In the genomic region with DNA sequence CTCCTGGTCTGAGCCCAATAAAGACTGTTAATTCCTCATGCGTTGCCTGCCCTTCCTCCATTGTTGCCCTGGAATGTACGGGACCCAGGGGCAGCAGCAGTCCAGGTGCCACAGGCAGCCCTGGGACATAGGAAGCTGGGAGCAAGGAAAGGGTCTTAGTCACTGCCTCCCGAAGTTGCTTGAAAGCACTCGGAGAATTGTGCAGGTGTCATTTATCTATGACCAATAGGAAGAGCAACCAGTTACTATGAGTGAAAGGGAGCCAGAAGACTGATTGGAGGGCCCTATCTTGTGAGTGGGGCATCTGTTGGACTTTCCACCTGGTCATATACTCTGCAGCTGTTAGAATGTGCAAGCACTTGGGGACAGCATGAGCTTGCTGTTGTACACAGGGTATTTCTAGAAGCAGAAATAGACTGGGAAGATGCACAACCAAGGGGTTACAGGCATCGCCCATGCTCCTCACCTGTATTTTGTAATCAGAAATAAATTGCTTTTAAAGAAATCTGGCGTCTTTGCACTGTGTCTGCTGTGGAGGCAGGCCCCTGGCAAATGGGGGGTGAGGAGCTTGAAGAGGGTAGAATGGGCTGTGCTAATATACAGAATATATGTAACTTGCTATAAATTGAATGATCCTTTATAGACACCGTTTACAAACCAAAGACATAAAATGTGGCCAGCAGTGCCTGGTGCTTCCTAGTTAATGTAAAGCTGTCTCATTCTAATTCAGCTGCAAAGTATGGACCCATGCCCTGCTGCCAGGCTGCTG, we compare ENCODE assay signal across 11 cellular contexts. TPM values are rescaled to one million over a fixed set of nuclear protein-coding genes. Genes with fewer than 3 reads are reported as not detected.
A peak's percentile ranks its signal among the peaks of the same experiment; 100 is the strongest.
DNase-seq lines count a peak whose midpoint lies in the region; ATAC-seq and TF ChIP-seq lines count a peak whose summit lies in the region.
"Had no signal": no experiment of that assay in that cellular context is flagged by ENCODE, and none has a peak within 500 bp of the region (broad histone marks: within the 10 kb centered on the region; RNA-seq: fewer than 3 reads in every experiment).

No MANE protein-coding gene starts in this region.

- H3K4me3 ChIP-seq in RWPE2 (ENCODE audit: severe bottlenecking) (no peak overlapping the region), uterus (no peak overlapping the region)
- H3K4me3 ChIP-seq: gastroesophageal sphincter, SJSA1 had no signal

- no peak overlapping the region for H3K4me3 Mint-ChIP-seq in stimulated activated naive CD8-positive, alpha-beta T cell treated with anti-CD3 and anti-CD28 coated beads, Interleukin-15, amount 100 ng/mL, for 72 hours
- peak overlapping the region; percentile 44 to 65 for H3K4me3 Mint-ChIP-seq in effector memory CD8-positive, alpha-beta T cell
- peak overlapping the region; percentile 43 for H3K4me3 Mint-ChIP-seq in type B pancreatic cell

- no peak for TF ChIP-seq CTCF in RWPE2 (IDR thresholded peaks at IDR 0.05; ENCODE audit: poor library complexity, severe bottlenecking)
- TF ChIP-seq CTCF in type B pancreatic cell (conservative IDR thresholded peaks at IDR 0.05), result no peak
- TF ChIP-seq CTCF in GM10266 (IDR thresholded peaks at IDR 0.05; ENCODE audit: control insufficient read depth, insufficient read depth, low read depth, missing control alignments), result no peak
- no peak for TF ChIP-seq CTCF in uterus (IDR thresholded peaks at IDR 0.05)

- no peak for ATAC-seq in stimulated activated naive CD8-positive, alpha-beta T cell treated with anti-CD3 and anti-CD28 coated beads, Interleukin-15, Interleukin-2, amounts not matched to agents 100 U/mL and 50 U/mL, for 24 hours
- ATAC-seq in stimulated activated naive CD8-positive, alpha-beta T cell treated with anti-CD3 and anti-CD28 coated beads, Interleukin-15, amount 100 ng/mL, for 72 hours, result no peak
- no peak; the same call in 2 of the 3 replicates for ATAC-seq in RWPE2 (ENCODE audit: low read depth)
- ATAC-seq in effector memory CD8-positive, alpha-beta T cell (replicated peaks), result no peak
- no peak for ATAC-seq in GM21367 (IDR thresholded peaks at IDR 0.05; ENCODE audit: unreplicated experiment)
- ATAC-seq: gastroesophageal sphincter had no signal

- TF ChIP-seq POLR2A in uterus (IDR thresholded peaks at IDR 0.05), result no peak

- H3K27me3 Mint-ChIP-seq in stimulated activated naive CD8-positive, alpha-beta T cell treated with anti-CD3 and anti-CD28 coated beads, Interleukin-15, amount 100 ng/mL, for 72 hours, result no peaks in the 10 kb centered on the region
- no peaks in the 10 kb centered on the region for H3K27me3 Mint-ChIP-seq in effector memory CD8-positive, alpha-beta T cell
- peaks cover 3% of the 10 kb centered on the region for H3K27me3 Mint-ChIP-seq in type B pancreatic cell

- H3K36me3 ChIP-seq in RWPE2 (ENCODE audit: low read depth), result peaks cover 65% of the 10 kb centered on the region
- H3K36me3 ChIP-seq in uterus, result no peaks in the 10 kb centered on the region

- H3K27ac ChIP-seq in RWPE2 (ENCODE audit: poor library complexity, severe bottlenecking) (peak overlapping the region; percentile 89), uterus (no peak overlapping the region)

- peak overlapping the region in 1 of 2 donors; percentile 96 for H3K27ac Mint-ChIP-seq in stimulated activated naive CD8-positive, alpha-beta T cell treated with anti-CD3 and anti-CD28 coated beads, Interleukin-15, amount 100 ng/mL, for 72 hours
- H3K27ac Mint-ChIP-seq in effector memory CD8-positive, alpha-beta T cell, result peak overlapping the region; percentile 91 to 98
- H3K27ac Mint-ChIP-seq in type B pancreatic cell, result peak overlapping the region; percentile 78

- intact Hi-C loops in uterus (cut with DNase I; ENCODE audit: low total_unique reads), result no loop called here

- H3K4me1 ChIP-seq in RWPE2 (ENCODE audit: insufficient read depth, poor library complexity, severe bottlenecking) (no peaks in the 10 kb centered on the region), uterus (peaks cover 9 to 23% of the 10 kb centered on the region in 2 donors)

- no peaks in the 10 kb centered on the region for H3K27me3 ChIP-seq in RWPE2 (ENCODE audit: insufficient read depth, poor library complexity, severe bottlenecking)
- H3K27me3 ChIP-seq in uterus, result no peaks in the 10 kb centered on the region
- H3K27me3 ChIP-seq: gastroesophageal sphincter, SJSA1 had no signal

- H3K9me3 Mint-ChIP-seq in stimulated activated naive CD8-positive, alpha-beta T cell treated with anti-CD3 and anti-CD28 coated beads, Interleukin-15, amount 100 ng/mL, for 72 hours, result no peaks in the 10 kb centered on the region
- H3K9me3 Mint-ChIP-seq in effector memory CD8-positive, alpha-beta T cell, result no peaks in the 10 kb centered on the region
- H3K9me3 Mint-ChIP-seq in type B pancreatic cell, result no peaks in the 10 kb centered on the region

- DNase-seq in stimulated activated naive CD8-positive, alpha-beta T cell treated with anti-CD3 and anti-CD28 coated beads, Interleukin-15, Interleukin-2, amounts not matched to agents 100 U/mL and 50 U/mL, for 24 hours, result peak; percentile 49
- no peak for DNase-seq in stimulated activated naive CD8-positive, alpha-beta T cell treated with anti-CD3 and anti-CD28 coated beads, Interleukin-15, amount 100 ng/mL, for 72 hours
- no peak for DNase-seq in RWPE2 (ENCODE audit: low spot score)
- peak in 1 of 3 experiments; percentile 12 for DNase-seq in effector memory CD8-positive, alpha-beta T cell
- no peak for DNase-seq in type B pancreatic cell (ENCODE audit: extremely low spot score, unreplicated experiment)
- DNase-seq in GM10266 (ENCODE audit: extremely low spot score), result no peak
- DNase-seq in uterus, result no peak
- DNase-seq: NCI-H446 had no signal

- H3K4me1 Mint-ChIP-seq in stimulated activated naive CD8-positive, alpha-beta T cell treated with anti-CD3 and anti-CD28 coated beads, Interleukin-15, amount 100 ng/mL, for 72 hours, result peaks cover 75% of the 10 kb centered on the region
- H3K4me1 Mint-ChIP-seq in effector memory CD8-positive, alpha-beta T cell (ENCODE audit: low read depth in 2 of 2), result peaks cover 43 to 52% of the 10 kb centered on the region in 2 donors
- H3K4me1 Mint-ChIP-seq in type B pancreatic cell (ENCODE audit: unreplicated experiment), result peaks cover 11% of the 10 kb centered on the region

- no peaks in the 10 kb centered on the region for H3K9me3 ChIP-seq in RWPE2 (ENCODE audit: severe bottlenecking)
- no peaks in the 10 kb centered on the region for H3K9me3 ChIP-seq in uterus
- H3K9me3 ChIP-seq: gastroesophageal sphincter, SJSA1 had no signal

- peaks cover 100% of the 10 kb centered on the region for H3K36me3 Mint-ChIP-seq in effector memory CD8-positive, alpha-beta T cell (ENCODE audit: insufficient read depth)
- peaks cover 47% of the 10 kb centered on the region for H3K36me3 Mint-ChIP-seq in type B pancreatic cell

RNA-seq across cellular contexts. Expression of gene RPS11, which starts 4.2 kb away (rescaled TPM):
- total RNA-seq in type B pancreatic cell (ENCODE audit: low replicate concordance), result 2,401 and 2,461 TPM in 2 replicates
- total RNA-seq in uterus, result over 10,000 TPM in 1 of 4 donors, 1,000 to 10,000 TPM in 3; 2,160 to 10,624 (median 5,235) TPM

RNA-seq across cellular contexts. Expression of gene RPL13A, which starts 4.6 kb away (rescaled TPM):
- total RNA-seq in type B pancreatic cell (ENCODE audit: low replicate concordance), result 3,274 and 3,593 TPM in 2 replicates
- total RNA-seq in uterus, result 1,000 to 10,000 TPM; 1,462 to 5,863 (median 3,544) TPM

RNA-seq across cellular contexts. Expression of gene FLT3LG, which starts 18.0 kb away (rescaled TPM):
- 1.9 and 2.0 TPM in 2 replicates for total RNA-seq in type B pancreatic cell (ENCODE audit: low replicate concordance)
- 10 to 100 TPM in 1 of 4 donors, 1 to 10 TPM in 2, not detected in 1; 3.7 to 19.4 (median 4.1) TPM for total RNA-seq in uterus

RNA-seq across cellular contexts. Expression of gene FCGRT, which starts 20.5 kb away (rescaled TPM):
- total RNA-seq in type B pancreatic cell (ENCODE audit: low replicate concordance) (102 and 106 TPM in 2 replicates), uterus (100 to 1,000 TPM; 151 to 226 (median 201) TPM)

RNA-seq across cellular contexts. Expression of gene RCN3, which starts 35.8 kb away (rescaled TPM):
- total RNA-seq in type B pancreatic cell (ENCODE audit: low replicate concordance), result 4.5 and 12.1 TPM in 2 replicates
- 10 to 100 TPM; 14.3 to 71.1 (median 41.4) TPM for total RNA-seq in uterus

Comparison
In these comparisons a context has a peak if more than half of its experiments do, and no peak if none do; other contexts are left out.
1. H3K4me3 Mint-ChIP-seq: peak in effector memory CD8-positive, alpha-beta T cell (2 of 2) and type B pancreatic cell (single experiment); none in stimulated activated naive CD8-positive, alpha-beta T cell treated with anti-CD3 and anti-CD28 coated beads, Interleukin-15, amount 100 ng/mL, for 72 hours (0 of 2).